26 cellular contexts compared by ENCODE assay signal in the genomic region with DNA sequence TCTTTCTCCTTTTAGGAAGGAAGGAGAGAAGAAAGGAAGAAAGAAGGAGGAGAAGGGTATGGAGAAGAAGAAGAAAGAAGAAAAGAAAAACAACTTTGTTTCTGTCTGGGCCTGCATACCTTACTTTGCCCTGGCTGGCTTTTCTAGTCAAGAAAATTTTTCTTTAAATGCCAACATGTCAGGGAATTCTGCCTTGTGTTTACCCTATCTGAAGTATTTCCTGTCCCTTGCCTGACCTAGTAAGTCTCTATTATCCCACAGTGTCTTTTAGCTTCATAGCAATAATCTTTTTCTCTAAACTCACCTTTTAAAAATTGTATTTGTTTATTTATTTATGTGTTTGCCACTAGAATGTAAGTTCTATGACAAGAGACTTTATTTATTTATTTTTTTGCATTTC.
DNase-seq lines count a peak whose midpoint lies in the region; ATAC-seq and TF ChIP-seq lines count a peak whose summit lies in the region.
"Had no signal": no experiment of that assay in that cellular context is flagged by ENCODE, and none has a peak within 500 bp of the region (broad histone marks: within the 10 kb centered on the region; RNA-seq: fewer than 3 reads in every experiment).

No MANE protein-coding gene starts in this region.

- H3K4me3 ChIP-seq in cardiac fibroblast (replicated peaks in 1 of 2; ENCODE audit: low read depth in 2 of 2, low read length in 2 of 2): no peak overlapping the region
- H3K4me3 ChIP-seq in fibroblast of the aortic adventitia (ENCODE audit: low read depth, low read length): no peak overlapping the region
- H3K4me3 ChIP-seq in thoracic aorta: peak overlapping the region; percentile 37
- H3K4me3 ChIP-seq: A549 had no signal

- intact Hi-C loops in posterior vena cava (cut with DNase I): no loop called here

- H3K4me1 ChIP-seq in thoracic aorta (ENCODE audit: control insufficient read depth in 1 of 2, low read depth in 2 of 2): peaks cover 32 to 42% of the 10 kb centered on the region in 2 donors
- H3K4me1 ChIP-seq: A549 had no signal

- no peaks in the 10 kb centered on the region for H3K27me3 ChIP-seq in thoracic aorta (replicated peaks; ENCODE audit: insufficient read depth)

- H3K27ac ChIP-seq in thoracic aorta: peak overlapping the region; percentile 35 to 66
- H3K27ac ChIP-seq: A549, HL-60 had no signal

- no peaks in the 10 kb centered on the region for H3K9me3 ChIP-seq in thoracic aorta
- H3K9me3 ChIP-seq: A549 had no signal

- TF ChIP-seq CTCF in cardiac fibroblast (IDR thresholded peaks at IDR 0.05; ENCODE audit: low read depth, low read length): no peak
- TF ChIP-seq CTCF in fibroblast of the aortic adventitia (IDR thresholded peaks at IDR 0.05; ENCODE audit: insufficient read depth, low read length): no peak
- no peak for TF ChIP-seq CTCF in thoracic aorta (IDR thresholded peaks at IDR 0.05)
- no peak for TF ChIP-seq CTCF in GM10266 (IDR thresholded peaks at IDR 0.05; ENCODE audit: control insufficient read depth, insufficient read depth, low read depth, missing control alignments)

- H3K36me3 ChIP-seq in thoracic aorta: no peaks in the 10 kb centered on the region

- DNase-seq in amniotic epithelial cell (ENCODE audit: low read depth) (peak; percentile 10), cardiac fibroblast (ENCODE audit: low read depth in 2 of 2) (peak; percentile 11 to 41), fibroblast of the aortic adventitia (ENCODE audit: low read depth) (peak; percentile 16), thoracic aorta (ENCODE audit: low spot score) (no peak), GM10266 (ENCODE audit: extremely low spot score) (no peak), posterior vena cava (ENCODE audit: low spot score) (no peak)
- DNase-seq: AML-193; C1 segment of cervical spinal cord; CD4-positive, alpha-beta memory T cell; COR-L47; DMS79; EL; GDM1; HCEC 1CT; NCI-H1048; NCI-H1417; NCI-H1694 treated with DMSO at 0.1 percent for 48 hours; NCI-H2081 treated with DMSO at 0.1 percent for 48 hours; NCI-H2171 treated with DMSO at 0.1 percent for 48 hours; NCI-H524 treated with DMSO at 0.1 percent for 48 hours; NCI-H774; NK-92 treated with Interleukin-12 subunit alpha and Interleukin-12 subunit beta, amount 100 ng/mL, for 24 hours; PC-3 had no signal

- ATAC-seq in thoracic aorta (ENCODE audit: insufficient number of reproducible peaks, low FRiP score, low read depth): no peak
- ATAC-seq in HG02763 (IDR thresholded peaks at IDR 0.05; ENCODE audit: unreplicated experiment): no peak
- ATAC-seq: A549, PC-3 had no signal

Comparison
In these comparisons a context has a peak if more than half of its experiments do, and no peak if none do; other contexts are left out.
1. DNase-seq: peak in amniotic epithelial cell (single experiment), cardiac fibroblast (2 of 2) and fibroblast of the aortic adventitia (single experiment); none in thoracic aorta (single experiment), GM10266 (single experiment) and posterior vena cava (single experiment).